1 cellular context compared by ENCODE assay signal in genomic region chr12:6452245-6452731, GRCh38.
TF ChIP-seq lines count a peak whose summit lies in the region.

No MANE protein-coding gene starts in this region.

TF ChIP-seq in K562, 482 proteins besides CTCF, POLR2A, EP300 and RAD21 (continues in another document):
- no peak for TF ChIP-seq CGGBP1 (CRISPR knock-in tag; IDR thresholded peaks at IDR 0.05)
- peak; percentile 8 for TF ChIP-seq KDM5B (IDR thresholded peaks at IDR 0.05; ENCODE audit: insufficient replicate concordance, low read depth, low read length)
- TF ChIP-seq NR2F6 (CRISPR knock-in tag; IDR thresholded peaks at IDR 0.05), result no peak
- TF ChIP-seq PHTF2 (CRISPR knock-in tag; IDR thresholded peaks at IDR 0.05), result no peak
- no peak for TF ChIP-seq ARID3A (IDR thresholded peaks at IDR 0.05; ENCODE audit: borderline replicate concordance, low read depth, low read length)
- no peak for TF ChIP-seq NONO (IDR thresholded peaks at IDR 0.05; ENCODE audit: low read depth in 2 of 2, low read length in 1 of 2)
- TF ChIP-seq CC2D1A (IDR thresholded peaks at IDR 0.05), result no peak
- no peak for TF ChIP-seq RFX1 (IDR thresholded peaks at IDR 0.05)
- TF ChIP-seq GTF2E2 (tag; IDR thresholded peaks at IDR 0.05), result 0 out of 2 replicates have a peak, but pooled peaks have one; percentile 10
- TF ChIP-seq HOXB6 (CRISPR knock-in tag; IDR thresholded peaks at IDR 0.05; ENCODE audit: borderline replicate concordance), result no peak
- no peak for TF ChIP-seq ZNF655 (CRISPR knock-in tag; IDR thresholded peaks at IDR 0.05)
- TF ChIP-seq FOXP4 (CRISPR knock-in tag; IDR thresholded peaks at IDR 0.05; ENCODE audit: borderline replicate concordance), result no peak
- TF ChIP-seq NR2C2 (CRISPR knock-in tag; IDR thresholded peaks at IDR 0.05), result no peak
- TF ChIP-seq NR2C2 (tag; IDR thresholded peaks at IDR 0.05), result 0 out of 2 replicates have a peak, but pooled peaks have one; percentile 3
- no peak for TF ChIP-seq MTA3 (IDR thresholded peaks at IDR 0.05; ENCODE audit: borderline replicate concordance)
- no peak for TF ChIP-seq FOXK1 (CRISPR knock-in tag; IDR thresholded peaks at IDR 0.05; ENCODE audit: borderline replicate concordance)
- no peak for TF ChIP-seq SP1 (CRISPR knock-in tag; IDR thresholded peaks at IDR 0.05)
- TF ChIP-seq BMI1 (IDR thresholded peaks at IDR 0.05; ENCODE audit: low read length), result no peak
- no peak for TF ChIP-seq NR4A1 (CRISPR knock-in tag; IDR thresholded peaks at IDR 0.05)
- TF ChIP-seq NR4A1 (tag; IDR thresholded peaks at IDR 0.05), result no peak
- TF ChIP-seq CBFA2T2 (conservative IDR thresholded peaks at IDR 0.05), result no peak
- TF ChIP-seq CBX2 (IDR thresholded peaks at IDR 0.05; ENCODE audit: insufficient read depth, low read length, poor library complexity, severe bottlenecking), result no peak
- TF ChIP-seq BCLAF1 (IDR thresholded peaks at IDR 0.05; ENCODE audit: borderline replicate concordance in 1 of 2, control insufficient read depth in 1 of 2, low read depth in 2 of 2, low read length in 1 of 2), result no peak
- TF ChIP-seq SMAD2 (IDR thresholded peaks at IDR 0.05; ENCODE audit: low read depth, low read length), result no peak
- no peak for TF ChIP-seq ZNF398 (CRISPR knock-in tag; IDR thresholded peaks at IDR 0.05)
- no peak for TF ChIP-seq GATA2 (CRISPR knock-in tag; IDR thresholded peaks at IDR 0.05)
- no peak for TF ChIP-seq MIER1 (IDR thresholded peaks at IDR 0.05; ENCODE audit: low read depth)
- no peak for TF ChIP-seq ARNT (IDR thresholded peaks at IDR 0.05)
- no peak for TF ChIP-seq ATF7 (IDR thresholded peaks at IDR 0.05)
- no peak for TF ChIP-seq CHAMP1 (IDR thresholded peaks at IDR 0.05)
- TF ChIP-seq PRDM10 (IDR thresholded peaks at IDR 0.05; ENCODE audit: partially characterized antibody), result peak; percentile 78
- no peak for TF ChIP-seq ILK (tag; IDR thresholded peaks at IDR 0.05; ENCODE audit: borderline replicate concordance, low read depth)
- TF ChIP-seq SP2 (IDR thresholded peaks at IDR 0.05; ENCODE audit: extremely low read depth, low read depth, low read length, poor library complexity, severe bottlenecking), result no peak
- TF ChIP-seq ZNF707 (CRISPR knock-in tag; conservative IDR thresholded peaks at IDR 0.05), result no peak
- no peak for TF ChIP-seq MNT (conservative IDR thresholded peaks at IDR 0.05)
- no peak for TF ChIP-seq ARHGAP35 (IDR thresholded peaks at IDR 0.05; ENCODE audit: partially characterized antibody)
- TF ChIP-seq ZNF184 (CRISPR knock-in tag; IDR thresholded peaks at IDR 0.05), result no peak
- TF ChIP-seq TAF9B (IDR thresholded peaks at IDR 0.05; ENCODE audit: partially characterized antibody), result peak; percentile 2
- TF ChIP-seq ZNF282 (CRISPR knock-in tag; IDR thresholded peaks at IDR 0.05), result no peak
- TF ChIP-seq ZNF253 (CRISPR knock-in tag; conservative IDR thresholded peaks at IDR 0.05), result no peak
- TF ChIP-seq ESRRA (IDR thresholded peaks at IDR 0.05; ENCODE audit: borderline replicate concordance, low read depth), result peak; percentile 99
- TF ChIP-seq USF2 (CRISPR knock-in tag; IDR thresholded peaks at IDR 0.05), result no peak
